ENCODE assay signal across 28 cellular contexts in the genomic region with DNA sequence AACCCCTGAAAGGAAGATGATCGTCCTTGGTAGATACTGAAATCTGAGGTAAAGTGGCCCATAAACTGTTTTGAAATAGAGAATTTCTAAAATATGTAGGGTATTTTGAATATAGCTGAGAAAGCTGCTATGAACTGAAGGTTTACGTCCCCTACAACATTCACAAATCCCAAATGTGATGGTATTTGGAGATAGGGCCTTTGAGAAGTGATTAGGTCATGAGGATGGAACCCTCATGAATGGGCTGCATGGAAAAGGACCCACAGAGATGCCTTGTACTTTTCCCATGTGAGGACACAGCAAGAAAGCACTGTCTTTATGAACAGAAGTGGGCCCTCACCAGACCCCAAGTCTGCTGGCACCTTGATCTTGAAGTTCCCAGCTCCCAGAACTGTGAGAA.
"Had no signal": no experiment of that assay in that cellular context is flagged by ENCODE, and none has a peak within 500 bp of the region (broad histone marks: within the 10 kb centered on the region; RNA-seq: fewer than 3 reads in every experiment).

No MANE protein-coding gene starts in this region.

- ATAC-seq: natural killer cell treated with Interleukin-12 subunit alpha and Interleukin-12 subunit beta and Interleukin-15 and Interleukin-18, amount 100 ng/mL, for 72 hours; psoas muscle; right cardiac atrium; right lobe of liver; stimulated activated effector memory CD8-positive, alpha-beta T cell treated with anti-CD3 and anti-CD28 coated beads, Interleukin-12 subunit alpha, Interleukin-12 subunit beta, amount 100 ng/mL, for 72 hours; stimulated activated naive B cell treated with anti-CD40 and anti-IgM and Interleukin-4, amounts not matched to agents 10 μg/mL and 1 μg/mL and 100 μg/mL, for 72 hours had no signal

- FAIRE-seq: urothelium cell line had no signal

- H3K36me3 ChIP-seq: ovary, thoracic aorta had no signal

- H3K9me3 Mint-ChIP-seq: natural killer cell treated with Interleukin-12 subunit alpha and Interleukin-12 subunit beta and Interleukin-15 and Interleukin-18, amount 100 ng/mL, for 72 hours; nephron progenitor cell; neural crest cell; stimulated activated effector memory CD8-positive, alpha-beta T cell treated with anti-CD3 and anti-CD28 coated beads, Interleukin-12 subunit alpha, Interleukin-12 subunit beta, amount 100 ng/mL, for 72 hours; stimulated activated naive B cell treated with anti-CD40 and anti-IgM and Interleukin-4, amounts not matched to agents 10 μg/mL and 1 μg/mL and 100 μg/mL, for 72 hours; stimulated activated naive CD8-positive, alpha-beta T cell treated with anti-CD3 and anti-CD28 coated beads, Interleukin-15, Interleukin-2, amounts not matched to agents 100 ng/mL and 50 ng/mL, for 24 hours had no signal

- H3K27me3 ChIP-seq: ovary, right lobe of liver, sigmoid colon, stomach, thyroid gland, tibial nerve, upper lobe of left lung, vagina had no signal

- H3K4me3 Mint-ChIP-seq: natural killer cell treated with Interleukin-12 subunit alpha and Interleukin-12 subunit beta and Interleukin-15 and Interleukin-18, amount 100 ng/mL, for 72 hours; nephron progenitor cell; neural crest cell; stimulated activated effector memory CD8-positive, alpha-beta T cell treated with anti-CD3 and anti-CD28 coated beads, Interleukin-12 subunit alpha, Interleukin-12 subunit beta, amount 100 ng/mL, for 72 hours; stimulated activated naive B cell treated with anti-CD40 and anti-IgM and Interleukin-4, amounts not matched to agents 10 μg/mL and 1 μg/mL and 100 μg/mL, for 72 hours; stimulated activated naive CD8-positive, alpha-beta T cell treated with anti-CD3 and anti-CD28 coated beads, Interleukin-15, Interleukin-2, amounts not matched to agents 100 ng/mL and 50 ng/mL, for 24 hours had no signal

- H3K9me3 ChIP-seq: ovary, psoas muscle, right lobe of liver, sigmoid colon, stomach, thoracic aorta, thyroid gland, tibial nerve, upper lobe of left lung, vagina had no signal

- H2AFZ ChIP-seq: parathyroid adenoma had no signal

- H3K36me3 Mint-ChIP-seq: natural killer cell treated with Interleukin-12 subunit alpha and Interleukin-12 subunit beta and Interleukin-15 and Interleukin-18, amount 100 ng/mL, for 72 hours had no signal

- H3K27me3 Mint-ChIP-seq: natural killer cell treated with Interleukin-12 subunit alpha and Interleukin-12 subunit beta and Interleukin-15 and Interleukin-18, amount 100 ng/mL, for 72 hours; progenitor cell of endocrine pancreas; stimulated activated naive B cell treated with anti-CD40 and anti-IgM and Interleukin-4, amounts not matched to agents 10 μg/mL and 1 μg/mL and 100 μg/mL, for 72 hours; stimulated activated naive CD8-positive, alpha-beta T cell treated with anti-CD3 and anti-CD28 coated beads, Interleukin-15, Interleukin-2, amounts not matched to agents 100 ng/mL and 50 ng/mL, for 24 hours had no signal

- H3K9ac ChIP-seq: parathyroid adenoma had no signal

- H3K27ac Mint-ChIP-seq: natural killer cell treated with Interleukin-12 subunit alpha and Interleukin-12 subunit beta and Interleukin-15 and Interleukin-18, amount 100 ng/mL, for 72 hours; nephron progenitor cell; progenitor cell of endocrine pancreas; stimulated activated naive B cell treated with anti-CD40 and anti-IgM and Interleukin-4, amounts not matched to agents 10 μg/mL and 1 μg/mL and 100 μg/mL, for 72 hours; stimulated activated naive CD8-positive, alpha-beta T cell treated with anti-CD3 and anti-CD28 coated beads, Interleukin-15, Interleukin-2, amounts not matched to agents 100 ng/mL and 50 ng/mL, for 24 hours had no signal

- DNase-seq: nephron progenitor cell; occipital lobe; ovary; posterior cingulate gyrus; psoas muscle; right cardiac atrium; right lobe of liver; sigmoid colon; small intestine; stimulated activated CD4-positive, alpha-beta T cell treated with anti-CD3 and anti-CD28 coated beads, Interleukin-15, amount 100 ng/mL, for 24 hours; stimulated activated CD4-positive, alpha-beta T cell treated with anti-CD3 and anti-CD28 coated beads, Interleukin-2, amount 100 ng/mL, for 24 hours; stimulated activated CD4-positive, alpha-beta T cell treated with anti-CD3 and anti-CD28 coated beads, Interleukin-2, amount 100 ng/mL, for 48 hours; stimulated activated CD4-positive, alpha-beta T cell treated with anti-CD3 and anti-CD28 coated beads, Interleukin-4, amount 100 ng/mL, for 24 hours; stimulated activated naive B cell treated with anti-CD40 and anti-IgM and Interleukin-4, amounts not matched to agents 10 μg/mL and 1 μg/mL and 100 μg/mL, for 72 hours; stimulated activated naive CD4-positive, alpha-beta T cell treated with Interleukin-2 at 50 U/mL for 16 hours; stomach; thyroid gland; upper lobe of left lung had no signal

- H3K4me3 ChIP-seq: ovary, psoas muscle, right lobe of liver, sigmoid colon, stomach, thoracic aorta, thyroid gland, tibial nerve, upper lobe of left lung, vagina had no signal

- H3K27ac ChIP-seq: ovary, parathyroid adenoma, psoas muscle, right lobe of liver, sigmoid colon, stomach, thoracic aorta, thyroid gland, tibial nerve, upper lobe of left lung, vagina had no signal
